21 cellular contexts compared by ENCODE assay signal in the genomic region with DNA sequence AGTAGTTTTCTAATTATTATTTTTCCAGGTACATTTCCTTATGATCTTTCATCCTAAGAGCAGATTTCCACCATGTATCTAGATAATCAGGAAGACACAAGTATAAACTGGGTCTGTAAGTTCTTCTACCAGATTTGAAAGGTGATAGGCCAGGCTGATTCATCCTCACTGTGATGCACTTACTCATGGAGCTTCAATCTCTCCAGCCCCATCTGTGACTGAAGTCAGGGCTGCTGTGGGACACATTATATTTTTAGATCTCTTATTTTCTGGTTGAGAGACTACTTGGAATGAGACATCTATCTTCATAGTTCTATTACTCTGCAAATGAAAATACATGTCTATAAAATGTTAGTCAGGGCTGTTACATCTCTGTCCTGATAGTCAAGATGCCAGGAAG.
A peak's percentile ranks its signal among the peaks of the same experiment; 100 is the strongest.
DNase-seq lines count a peak whose midpoint lies in the region; ATAC-seq and TF ChIP-seq lines count a peak whose summit lies in the region.
"Had no signal": no experiment of that assay in that cellular context is flagged by ENCODE, and none has a peak within 500 bp of the region (broad histone marks: within the 10 kb centered on the region; RNA-seq: fewer than 3 reads in every experiment).

No MANE protein-coding gene starts in this region.

- H4K91ac ChIP-seq in IMR-90 (ENCODE audit: insufficient read depth, low read depth, low read length), result no peak overlapping the region

- H2BK5ac ChIP-seq in IMR-90 (ENCODE audit: low read depth, low read length, poor library complexity, severe bottlenecking), result no peak overlapping the region

- no TSS peak for BruUV-seq in IMR-90 (replicated peaks; lab: Mats Ljungman, UMichigan)

- H4K8ac ChIP-seq in IMR-90 (ENCODE audit: low read depth in 2 of 2, low read length in 2 of 2), result no peak overlapping the region

- no peak overlapping the region for H2BK20ac ChIP-seq in IMR-90 (ENCODE audit: low read depth, low read length)

- H3K79me2 ChIP-seq in hepatocyte, result no peaks in the 10 kb centered on the region

- H3K4me3 ChIP-seq in IMR-90 (ENCODE audit: insufficient read depth, low read depth, low read length) (no peak overlapping the region), hepatocyte (no peak overlapping the region), heart right ventricle (no peak overlapping the region)
- H3K4me3 ChIP-seq: BLaER1, esophagus muscularis mucosa, heart left ventricle, PC-9, stomach had no signal

- no peak for TF ChIP-seq POLR2A in IMR-90 (IDR thresholded peaks at IDR 0.05; ENCODE audit: low read depth, low read length)

- no peak overlapping the region for H3K27ac ChIP-seq in IMR-90 (ENCODE audit: insufficient read depth, low read length)
- no peak overlapping the region for H3K27ac ChIP-seq in hepatocyte
- no peak overlapping the region for H3K27ac ChIP-seq in heart right ventricle
- H3K27ac ChIP-seq: BLaER1, esophagus muscularis mucosa, heart left ventricle, PC-9, stomach had no signal

- DNase-seq in A172 (ENCODE audit: low spot score) (peak; percentile 26), IMR-90 (peak; percentile 81), amniotic stem cell (lab: John Stamatoyannopoulos, UW) (peak; percentile 52), hepatocyte (ENCODE audit: low spot score) (no peak), DMS114 treated with DMSO at 0.1 percent for 48 hours (lab: John Stamatoyannopoulos, UW; ENCODE audit: unreplicated experiment) (no peak), heart right ventricle (no peak)
- DNase-seq: 8988T; activated CD4-positive, alpha-beta memory T cell treated with anti-CD3 and anti-CD28 coated beads for 36 hours; activated gamma-delta T cell treated with Interleukin-2 at 50 U/mL for 16 hours; activated T-cell treated with anti-CD3 and anti-CD28 coated beads for 4 hours; heart left ventricle; immature natural killer cell; MM.1S; PC-9; stomach had no signal

- no peak overlapping the region for H3K14ac ChIP-seq in IMR-90 (replicated peaks; ENCODE audit: low read depth, low read length)

- H2AK9ac ChIP-seq in IMR-90 (replicated peaks; ENCODE audit: low read depth, low read length, poor library complexity), result no peak overlapping the region

- intact Hi-C loops in IMR-90 (cut with micrococcal nuclease), result no loop called here
- intact Hi-C loops in heart right ventricle (cut with DNase I), result no loop called here

- H3K27me3 ChIP-seq in IMR-90 (ENCODE audit: control insufficient read depth, insufficient read depth, low read length) (peaks cover 3% of the 10 kb centered on the region; the same call in 1 of the 2 replicates), hepatocyte (no peaks in the 10 kb centered on the region), heart right ventricle (no peaks in the 10 kb centered on the region)
- H3K27me3 ChIP-seq: BLaER1, esophagus muscularis mucosa, heart left ventricle had no signal

- no peaks in the 10 kb centered on the region for H3K9me1 ChIP-seq in IMR-90 (ENCODE audit: insufficient read depth, low read length)

- no peak overlapping the region for H2BK15ac ChIP-seq in IMR-90 (ENCODE audit: low read depth, low read length)

- no peak overlapping the region for H3K9ac ChIP-seq in IMR-90 (ENCODE audit: low read depth, low read length)
- H3K9ac ChIP-seq: BLaER1 had no signal

- no peak overlapping the region for H2AFZ ChIP-seq in IMR-90 (replicated peaks; ENCODE audit: low read length, poor library complexity)
- no peak overlapping the region for H2AFZ ChIP-seq in hepatocyte
- H2AFZ ChIP-seq: PC-9 had no signal

- H3K36me3 ChIP-seq in IMR-90 (ENCODE audit: control insufficient read depth, insufficient read depth, low read length) (no peaks in the 10 kb centered on the region), hepatocyte (replicated peaks; ENCODE audit: insufficient read depth, low read depth) (no peaks in the 10 kb centered on the region), heart right ventricle (no peaks in the 10 kb centered on the region)
- H3K36me3 ChIP-seq: BLaER1, esophagus muscularis mucosa, heart left ventricle, stomach had no signal

- dilution Hi-C loops in IMR-90 (cut with HindIII; ENCODE audit: low sequenced_read_pairs, unreplicated experiment), result no loop called here

- H4K5ac ChIP-seq in IMR-90 (ENCODE audit: low read depth, low read length), result no peak overlapping the region

- no peak overlapping the region for H3K18ac ChIP-seq in IMR-90 (ENCODE audit: low read depth, low read length)

- no peak overlapping the region for H2AK5ac ChIP-seq in IMR-90 (ENCODE audit: low read depth, low read length)

- H3K9me2 ChIP-seq in hepatocyte (replicated peaks; ENCODE audit: insufficient read depth), result no peaks in the 10 kb centered on the region

- ATAC-seq in IMR-90 (ENCODE audit: low read depth) (no peak), HG03354 (IDR thresholded peaks at IDR 0.05; ENCODE audit: poor library complexity, severe bottlenecking, unreplicated experiment) (no peak), HG03442 (IDR thresholded peaks at IDR 0.05; ENCODE audit: unreplicated experiment) (no peak), heart right ventricle (no peak)
- ATAC-seq: HCT116, heart left ventricle, WTC11 had no signal

- H3K79me1 ChIP-seq in IMR-90 (ENCODE audit: low read depth in 1 of 2, low read length in 2 of 2), result no peaks in the 10 kb centered on the region

- POLR2A ChIA-PET in IMR-90 (lab: Charles Lee; ENCODE audit: unreplicated experiment), result no interaction called here

- H3K4me2 ChIP-seq in IMR-90 (ENCODE audit: low read depth, low read length), result no peak overlapping the region
- peak overlapping the region; percentile 38 for H3K4me2 ChIP-seq in hepatocyte
- H3K4me2 ChIP-seq: BLaER1, PC-9 had no signal

- CTCF ChIA-PET in IMR-90 (lab: Yijun Ruan, JAX), result no interaction called here

- H3K4ac ChIP-seq in IMR-90 (ENCODE audit: low read depth, low read length), result no peak overlapping the region

- H4K20me1 ChIP-seq in IMR-90 (ENCODE audit: insufficient read depth, low read length) (no peaks in the 10 kb centered on the region), hepatocyte (ENCODE audit: insufficient read depth, poor library complexity, severe bottlenecking) (no peaks in the 10 kb centered on the region)
- H4K20me1 ChIP-seq: BLaER1 had no signal

- H3K56ac ChIP-seq in IMR-90 (ENCODE audit: extremely low read depth, insufficient read depth, low read length), result no peak overlapping the region

- no peaks in the 10 kb centered on the region for H3K4me1 ChIP-seq in IMR-90 (ENCODE audit: control insufficient read depth, insufficient read depth, low read length)
- no peaks in the 10 kb centered on the region for H3K4me1 ChIP-seq in hepatocyte (ENCODE audit: insufficient read depth)
- peaks cover 0 to 14% (median 7%) of the 10 kb centered on the region in 9 donors for H3K4me1 ChIP-seq in heart right ventricle
- H3K4me1 ChIP-seq: BLaER1, esophagus muscularis mucosa, stomach had no signal

- TF ChIP-seq RAD21 in IMR-90 (IDR thresholded peaks at IDR 0.05; ENCODE audit: low read length), result no peak

- H3K9me3 ChIP-seq in IMR-90 (ENCODE audit: control insufficient read depth, insufficient read depth, low read length) (no peaks in the 10 kb centered on the region), hepatocyte (ENCODE audit: low read depth) (no peaks in the 10 kb centered on the region), heart right ventricle (peaks cover 0 to 4% (median 0%) of the 10 kb centered on the region in 11 donors)
- H3K9me3 ChIP-seq: BLaER1, esophagus muscularis mucosa, heart left ventricle, stomach had no signal

- no peak overlapping the region for H3K23ac ChIP-seq in IMR-90 (ENCODE audit: low read depth, low read length)

- TF ChIP-seq CTCF in IMR-90 (conservative IDR thresholded peaks at IDR 0.05; ENCODE audit: low read depth, low read length) (no peak), hepatocyte (IDR thresholded peaks at IDR 0.05; ENCODE audit: poor library complexity) (no peak), heart right ventricle (IDR thresholded peaks at IDR 0.05) (no peak)

- no peak overlapping the region for H2BK120ac ChIP-seq in IMR-90 (ENCODE audit: low read depth, low read length)

- in situ Hi-C loops in IMR-90 (cut with MboI; ENCODE audit: low sequenced_read_pairs), result no loop called here

TF ChIP-seq in IMR-90, 13 proteins besides CTCF, POLR2A, EP300 and RAD21:
- TF ChIP-seq NFE2L2 (IDR thresholded peaks at IDR 0.05; ENCODE audit: low read depth, low read length) (no peak), BHLHE40 (IDR thresholded peaks at IDR 0.05; ENCODE audit: low read depth, low read length) (no peak), MXI1 (IDR thresholded peaks at IDR 0.05; ENCODE audit: borderline replicate concordance, low read depth, low read length) (no peak), USF2 (IDR thresholded peaks at IDR 0.05; ENCODE audit: low read depth, low read length) (no peak), MAFK (IDR thresholded peaks at IDR 0.05; ENCODE audit: low read depth, low read length) (no peak), SMC3 (IDR thresholded peaks at IDR 0.05; ENCODE audit: low read depth, low read length) (no peak), RCOR1 (IDR thresholded peaks at IDR 0.05; ENCODE audit: insufficient replicate concordance, low read length) (no peak), RFX5 (IDR thresholded peaks at IDR 0.05; ENCODE audit: low read depth, low read length) (no peak), MAZ (IDR thresholded peaks at IDR 0.05; ENCODE audit: borderline replicate concordance, low read depth, low read length) (no peak), CEBPB (IDR thresholded peaks at IDR 0.05; ENCODE audit: low read depth, low read length) (no peak), FOS (IDR thresholded peaks at IDR 0.05; ENCODE audit: low read depth, low read length) (no peak), CHD1 (IDR thresholded peaks at IDR 0.05; ENCODE audit: low read depth, low read length) (no peak)
- TF ChIP-seq, protein P1, sequence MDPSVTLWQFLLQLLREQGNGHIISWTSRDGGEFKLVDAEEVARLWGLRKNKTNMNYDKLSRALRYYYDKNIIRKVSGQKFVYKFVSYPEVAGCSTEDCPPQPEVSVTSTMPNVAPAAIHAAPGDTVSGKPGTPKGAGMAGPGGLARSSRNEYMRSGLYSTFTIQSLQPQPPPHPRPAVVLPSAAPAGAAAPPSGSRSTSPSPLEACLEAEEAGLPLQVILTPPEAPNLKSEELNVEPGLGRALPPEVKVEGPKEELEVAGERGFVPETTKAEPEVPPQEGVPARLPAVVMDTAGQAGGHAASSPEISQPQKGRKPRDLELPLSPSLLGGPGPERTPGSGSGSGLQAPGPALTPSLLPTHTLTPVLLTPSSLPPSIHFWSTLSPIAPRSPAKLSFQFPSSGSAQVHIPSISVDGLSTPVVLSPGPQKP (IDR thresholded peaks at IDR 0.05; ENCODE audit: borderline replicate concordance, low read depth, low read length), result no peak

Comparison
In these comparisons a context has a peak if more than half of its experiments do, and no peak if none do; other contexts are left out.
1. DNase-seq: peak in A172 (single experiment), IMR-90 (single experiment) and amniotic stem cell (single experiment); none in hepatocyte (single experiment), DMS114 treated with DMSO at 0.1 percent for 48 hours (single experiment) and heart right ventricle (0 of 2).